In the genomic region with DNA sequence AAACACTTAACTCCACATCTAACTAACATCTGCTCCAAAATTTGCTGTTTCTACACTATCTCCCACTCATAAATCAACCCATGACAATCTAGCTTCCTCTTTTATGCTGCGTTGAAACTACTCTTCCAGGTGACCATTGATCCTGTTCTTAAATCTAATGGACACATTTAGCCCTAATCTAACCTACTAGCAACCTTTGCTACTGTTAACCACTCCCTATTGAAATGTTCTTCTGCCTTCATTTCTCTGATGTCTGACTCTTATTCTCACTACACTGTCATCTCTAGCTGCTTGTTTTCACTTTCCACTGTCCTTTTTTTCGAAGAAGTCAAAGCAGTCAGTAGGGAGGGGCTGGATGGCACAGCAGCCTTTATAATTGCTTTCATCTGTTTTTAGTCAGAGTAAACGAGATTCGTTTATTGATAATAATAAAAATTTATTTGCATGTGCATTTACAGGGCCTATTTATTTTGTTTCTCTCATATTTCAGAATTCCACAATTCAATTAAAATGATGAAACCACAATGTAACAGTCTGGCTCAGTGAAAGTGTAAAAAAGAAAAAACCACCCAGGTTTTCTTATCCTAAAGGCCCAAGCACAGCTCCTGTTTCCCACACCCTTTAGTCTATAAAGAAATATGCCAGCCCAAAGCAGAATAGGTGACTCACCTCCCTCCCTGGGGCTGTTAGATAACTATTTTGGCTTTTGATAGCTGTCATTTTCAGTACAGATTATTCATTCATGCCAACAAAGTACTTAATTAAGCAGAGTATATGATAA, we compare ENCODE assay signal across 8 cellular contexts.
A peak's percentile ranks its signal among the peaks of the same experiment; 100 is the strongest.
DNase-seq lines count a peak whose midpoint lies in the region; ATAC-seq and TF ChIP-seq lines count a peak whose summit lies in the region.

No MANE protein-coding gene starts in this region.

- no peak for TF ChIP-seq CTCF in brain microvascular endothelial cell (IDR thresholded peaks at IDR 0.05; ENCODE audit: low read depth, low read length, missing control alignments)
- TF ChIP-seq CTCF in WERI-Rb-1 (IDR thresholded peaks at IDR 0.05; ENCODE audit: low read depth, low read length) = no peak

- H3K27me3 Mint-ChIP-seq in activated T-cell treated with anti-CD3 and anti-CD28 coated beads, Interleukin-2, amount 50 U/mL, for 24 hours = no peaks in the 10 kb centered on the region

- in situ Hi-C loops in brain microvascular endothelial cell (cut with HindIII; ENCODE audit: low pct_ligation_motif_present, low sequenced_read_pairs) = no loop called here

- no peaks in the 10 kb centered on the region for H3K36me3 ChIP-seq in brain microvascular endothelial cell (replicated peaks)
- no peaks in the 10 kb centered on the region; the same call in 1 of the 2 replicates for H3K36me3 ChIP-seq in WERI-Rb-1

- H3K9me3 Mint-ChIP-seq in activated T-cell treated with anti-CD3 and anti-CD28 coated beads, Interleukin-2, amount 50 U/mL, for 24 hours = no peaks in the 10 kb centered on the region
- no peaks in the 10 kb centered on the region for H3K9me3 Mint-ChIP-seq in stimulated activated effector memory CD8-positive, alpha-beta T cell treated with anti-CD3 and anti-CD28 coated beads, Interleukin-12 subunit alpha, Interleukin-12 subunit beta, amount 100 ng/mL, for 72 hours

- no peak for DNase-seq in activated T-cell treated with anti-CD3 and anti-CD28 coated beads, Interleukin-2, amount 50 U/mL, for 24 hours
- DNase-seq in activated T-cell treated with anti-CD3 and anti-CD28 coated beads for 4 hours = no peak
- DNase-seq in NCI-H69 (lab: John Stamatoyannopoulos, UW) = peak; percentile 75
- DNase-seq in brain microvascular endothelial cell = peak; percentile 35
- DNase-seq in stimulated activated effector memory CD8-positive, alpha-beta T cell treated with anti-CD3 and anti-CD28 coated beads, Interleukin-12 subunit alpha, Interleukin-12 subunit beta, amount 100 ng/mL, for 72 hours (ENCODE audit: low spot score in 2 of 2) = no peak
- DNase-seq in posterior cingulate gyrus = no peak
- DNase-seq in WERI-Rb-1 = no peak

- intact Hi-C loops in posterior cingulate gyrus (cut with DNase I) = no loop called here

- H3K27me3 ChIP-seq in brain microvascular endothelial cell (replicated peaks) (no peaks in the 10 kb centered on the region), WERI-Rb-1 (ENCODE audit: insufficient read depth, low read depth, severe bottlenecking) (no peaks in the 10 kb centered on the region)

- H3K4me1 Mint-ChIP-seq in activated T-cell treated with anti-CD3 and anti-CD28 coated beads, Interleukin-2, amount 50 U/mL, for 24 hours (ENCODE audit: low read depth) = peaks cover 76% of the 10 kb centered on the region
- peaks cover 47% of the 10 kb centered on the region for H3K4me1 Mint-ChIP-seq in stimulated activated effector memory CD8-positive, alpha-beta T cell treated with anti-CD3 and anti-CD28 coated beads, Interleukin-12 subunit alpha, Interleukin-12 subunit beta, amount 100 ng/mL, for 72 hours

- no peaks in the 10 kb centered on the region for H3K9me3 ChIP-seq in WERI-Rb-1 (ENCODE audit: severe bottlenecking)

- H3K4me3 Mint-ChIP-seq in activated T-cell treated with anti-CD3 and anti-CD28 coated beads, Interleukin-2, amount 50 U/mL, for 24 hours = peak overlapping the region; percentile 25
- H3K4me3 Mint-ChIP-seq in stimulated activated effector memory CD8-positive, alpha-beta T cell treated with anti-CD3 and anti-CD28 coated beads, Interleukin-12 subunit alpha, Interleukin-12 subunit beta, amount 100 ng/mL, for 72 hours = peak overlapping the region; percentile 0

- peaks cover 13% of the 10 kb centered on the region for H3K36me3 Mint-ChIP-seq in activated T-cell treated with anti-CD3 and anti-CD28 coated beads, Interleukin-2, amount 50 U/mL, for 24 hours (ENCODE audit: low read depth)
- H3K36me3 Mint-ChIP-seq in stimulated activated effector memory CD8-positive, alpha-beta T cell treated with anti-CD3 and anti-CD28 coated beads, Interleukin-12 subunit alpha, Interleukin-12 subunit beta, amount 100 ng/mL, for 72 hours = no peaks in the 10 kb centered on the region

- peak overlapping the region; percentile 57 for H3K27ac Mint-ChIP-seq in activated T-cell treated with anti-CD3 and anti-CD28 coated beads, Interleukin-2, amount 50 U/mL, for 24 hours
- H3K27ac Mint-ChIP-seq in stimulated activated effector memory CD8-positive, alpha-beta T cell treated with anti-CD3 and anti-CD28 coated beads, Interleukin-12 subunit alpha, Interleukin-12 subunit beta, amount 100 ng/mL, for 72 hours = no peak overlapping the region

- H3K4me3 ChIP-seq in brain microvascular endothelial cell (ENCODE audit: low read depth, low read length) (no peak overlapping the region), WERI-Rb-1 (ENCODE audit: low read depth, low read length) (no peak overlapping the region)

- ATAC-seq in HG02678 (IDR thresholded peaks at IDR 0.05; ENCODE audit: unreplicated experiment) = peak; percentile 81
- peak; percentile 90 for ATAC-seq in stimulated activated effector memory CD8-positive, alpha-beta T cell treated with anti-CD3 and anti-CD28 coated beads, Interleukin-12 subunit alpha, Interleukin-12 subunit beta, amount 100 ng/mL, for 72 hours

- H3K27ac ChIP-seq in brain microvascular endothelial cell (no peak overlapping the region), WERI-Rb-1 (no peak overlapping the region)

Comparison
In these comparisons a context has a peak if more than half of its experiments do, and no peak if none do; other contexts are left out.
1. DNase-seq: peak in NCI-H69 (single experiment) and brain microvascular endothelial cell (single experiment); none in activated T-cell treated with anti-CD3 and anti-CD28 coated beads, Interleukin-2, amount 50 U/mL, for 24 hours (single experiment), activated T-cell treated with anti-CD3 and anti-CD28 coated beads for 4 hours (single experiment), stimulated activated effector memory CD8-positive, alpha-beta T cell treated with anti-CD3 and anti-CD28 coated beads, Interleukin-12 subunit alpha, Interleukin-12 subunit beta, amount 100 ng/mL, for 72 hours (0 of 2), posterior cingulate gyrus (0 of 10) and WERI-Rb-1 (single experiment).